ENCODE assay signal across 12 cellular contexts in the genomic region with DNA sequence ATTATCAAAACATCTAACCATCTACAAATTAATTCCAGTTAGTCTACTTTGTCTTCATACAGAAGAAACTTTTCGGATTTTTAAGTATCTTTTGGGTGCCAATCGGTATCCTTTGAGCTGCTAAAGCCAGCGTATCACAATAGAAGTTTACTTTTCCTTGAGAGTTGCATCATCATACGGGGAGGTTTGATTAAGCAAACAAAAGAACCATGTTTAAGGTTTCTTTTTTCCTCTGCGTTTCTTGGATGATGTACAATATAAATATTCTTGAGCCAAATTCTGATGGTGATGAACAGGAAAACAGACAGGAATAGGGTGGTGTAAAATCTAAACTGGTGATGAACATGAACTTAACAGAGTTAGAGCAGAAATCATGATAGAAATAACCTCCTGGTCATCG.
DNase-seq lines count a peak whose midpoint lies in the region; ATAC-seq and TF ChIP-seq lines count a peak whose summit lies in the region.
"Had no signal": no experiment of that assay in that cellular context is flagged by ENCODE, and none has a peak within 500 bp of the region (broad histone marks: within the 10 kb centered on the region; RNA-seq: fewer than 3 reads in every experiment).

No MANE protein-coding gene starts in this region.

- H3K4me3 Mint-ChIP-seq in activated naive CD4-positive, alpha-beta T cell treated with anti-CD3 and anti-CD28 coated beads, Interleukin-2, amount 10 ng/mL, durations not matched to agents 7 days and 5 days, result no peak overlapping the region
- H3K4me3 Mint-ChIP-seq: activated naive CD8-positive, alpha-beta T cell had no signal

- TF ChIP-seq CTCF in choroid plexus epithelial cell (conservative IDR thresholded peaks at IDR 0.05; ENCODE audit: low read depth, low read length) (no peak), right lobe of liver (IDR thresholded peaks at IDR 0.05) (no peak), uterus (IDR thresholded peaks at IDR 0.05) (no peak)

- H3K36me3 Mint-ChIP-seq in activated naive CD4-positive, alpha-beta T cell treated with anti-CD3 and anti-CD28 coated beads, Interleukin-2, amount 10 ng/mL, durations not matched to agents 7 days and 5 days, result peaks cover 61% of the 10 kb centered on the region

- H3K27me3 Mint-ChIP-seq in activated naive CD4-positive, alpha-beta T cell treated with anti-CD3 and anti-CD28 coated beads, Interleukin-2, amount 10 ng/mL, durations not matched to agents 7 days and 5 days, result no peaks in the 10 kb centered on the region
- H3K27me3 Mint-ChIP-seq: activated naive CD8-positive, alpha-beta T cell; naive B cell had no signal

- H3K4me1 Mint-ChIP-seq in activated naive CD4-positive, alpha-beta T cell treated with anti-CD3 and anti-CD28 coated beads, Interleukin-2, amount 10 ng/mL, durations not matched to agents 7 days and 5 days, result peaks cover 98% of the 10 kb centered on the region

- CTCF ChIA-PET in activated naive CD4-positive, alpha-beta T cell treated with anti-CD3 and anti-CD28 coated beads, Interleukin-2, amount 10 ng/mL, durations not matched to agents 7 days and 5 days (lab: Charles Lee), result no interaction called here

- intact Hi-C loops in right lobe of liver (cut with DNase I) (no loop called here), uterus (cut with DNase I; ENCODE audit: low total_unique reads) (no loop called here)

- DNase-seq in activated naive CD4-positive, alpha-beta T cell treated with anti-CD3 and anti-CD28 coated beads, Interleukin-2, amount 10 ng/mL, durations not matched to agents 7 days and 5 days, result no peak
- no peak for DNase-seq in activated naive CD4-positive, alpha-beta T cell treated with anti-CD3 and anti-CD28 coated beads, Interleukin-2, amount 50 U/mL, for 16 hours
- peak; percentile 86 for DNase-seq in choroid plexus epithelial cell (ENCODE audit: low read depth)
- no peak for DNase-seq in right lobe of liver
- DNase-seq in uterus, result no peak
- no peak for DNase-seq in dedifferentiated amniotic fluid mesenchymal stem cell (ENCODE audit: extremely low spot score)
- DNase-seq in NCI-H345 treated with DMSO at 0.1 percent for 48 hours (lab: John Stamatoyannopoulos, UW; ENCODE audit: unreplicated experiment), result no peak
- DNase-seq in activated CD4-positive, alpha-beta T cell treated with anti-CD3 and anti-CD28 coated beads for 1 hour, result no peak
- DNase-seq: naive B cell, trophoblast cell had no signal

- ATAC-seq in right lobe of liver, result peak in 3 of 4 donors; percentile 46 to 65 (median 60)
- ATAC-seq: Panc1 had no signal

- WGBS in right lobe of liver (ENCODE audit: insufficient coverage, low coverage, low lambda C conversion rate, missing lambda C conversion rate), result 21% methylated on average over 6 of the region's 6 CpGs

- H3K9me3 ChIP-seq in right lobe of liver, result no peaks in the 10 kb centered on the region
- H3K9me3 ChIP-seq in uterus, result no peaks in the 10 kb centered on the region

- peaks cover 0 to 17% (median 5%) of the 10 kb centered on the region in 4 donors for H3K36me3 ChIP-seq in right lobe of liver
- no peaks in the 10 kb centered on the region for H3K36me3 ChIP-seq in uterus

- H3K4me1 ChIP-seq in right lobe of liver (peaks cover 0 to 28% (median 0%) of the 10 kb centered on the region in 4 donors), uterus (peaks cover 29 to 33% of the 10 kb centered on the region in 2 donors)

- TF ChIP-seq POLR2A in right lobe of liver (IDR thresholded peaks at IDR 0.05), result no peak
- no peak for TF ChIP-seq POLR2A in uterus (IDR thresholded peaks at IDR 0.05)

- H3K27ac ChIP-seq in right lobe of liver (peak overlapping the region in 1 of 3 donors; percentile 3), uterus (peak overlapping the region; percentile 94 to 98)

- peak overlapping the region; percentile 11 for H3K27ac Mint-ChIP-seq in activated naive CD4-positive, alpha-beta T cell treated with anti-CD3 and anti-CD28 coated beads, Interleukin-2, amount 10 ng/mL, durations not matched to agents 7 days and 5 days
- H3K27ac Mint-ChIP-seq: activated naive CD8-positive, alpha-beta T cell had no signal

- H3K4me3 ChIP-seq in choroid plexus epithelial cell (ENCODE audit: low read depth, low read length), result no peak overlapping the region
- H3K4me3 ChIP-seq in right lobe of liver, result no peak overlapping the region
- H3K4me3 ChIP-seq in uterus, result no peak overlapping the region

- no peaks in the 10 kb centered on the region for H3K27me3 ChIP-seq in right lobe of liver
- no peaks in the 10 kb centered on the region for H3K27me3 ChIP-seq in uterus

- no peaks in the 10 kb centered on the region for H3K9me3 Mint-ChIP-seq in activated naive CD4-positive, alpha-beta T cell treated with anti-CD3 and anti-CD28 coated beads, Interleukin-2, amount 10 ng/mL, durations not matched to agents 7 days and 5 days
- H3K9me3 Mint-ChIP-seq: naive B cell had no signal
